ENCODE assay signal across 8 cellular contexts in genomic region chr4:82372874-82373815, GRCh38. TPM values are rescaled to one million over a fixed set of nuclear protein-coding genes. Genes with fewer than 3 reads are reported as not detected.
A peak's percentile ranks its signal among the peaks of the same experiment; 100 is the strongest.
DNase-seq lines count a peak whose midpoint lies in the region; ATAC-seq and TF ChIP-seq lines count a peak whose summit lies in the region.

No MANE protein-coding gene starts in this region.

- peaks cover 0 to 5% of the 10 kb centered on the region in 2 donors for H3K36me3 ChIP-seq in ascending aorta

- H3K9me3 ChIP-seq in ascending aorta = no peaks in the 10 kb centered on the region

- in situ Hi-C loops in GM13976 (cut with MboI; ENCODE audit: low sequenced_read_pairs, unreplicated experiment) = no loop called here

- ATAC-seq in HG02798 (IDR thresholded peaks at IDR 0.05; ENCODE audit: poor library complexity, unreplicated experiment) (peak; percentile 24), sciatic nerve (peak; percentile 30)

- H3K27me3 ChIP-seq in ascending aorta = no peaks in the 10 kb centered on the region

- no peak for TF ChIP-seq CTCF in GM13976 (IDR thresholded peaks at IDR 0.05; ENCODE audit: borderline replicate concordance, control extremely low read depth, extremely low read depth, insufficient read depth, missing control alignments)
- TF ChIP-seq CTCF in ascending aorta (IDR thresholded peaks at IDR 0.05) = no peak

- peak; percentile 65 for DNase-seq in GM13976 (ENCODE audit: low spot score)
- DNase-seq in NCI-H1417 (lab: John Stamatoyannopoulos, UW) = peak; percentile 70 to 87 (median 72)
- DNase-seq in T-helper 2 cell = peak; percentile 43 to 85 (median 63)
- DNase-seq in ascending aorta (ENCODE audit: low spot score in 2 of 2) = peak in 1 of 2 donors; percentile 83
- peak in 45 of 51 donors; percentile 4 to 75 (median 36) for DNase-seq in hypothalamus (lab: John Stamatoyannopoulos, UW)
- peak; percentile 81 for DNase-seq in sciatic nerve (ENCODE audit: low spot score)
- no peak for DNase-seq in T1000 (lab: John Stamatoyannopoulos, UW)

- peaks cover 8 to 26% of the 10 kb centered on the region in 2 donors for H3K4me1 ChIP-seq in ascending aorta

- intact Hi-C loops in ascending aorta (cut with DNase I) = loop anchor here (1.0 to 10.0 kb wide), 4 partner anchors 88 to 1112 kb away; partner anchors contain the start of genes ABRAXAS1, HELQ, MRPS18C and RASGEF1B
- intact Hi-C loops in sciatic nerve (cut with DNase I) = loop anchor here (10.0 kb wide), 1 partner anchor 52 kb away; no protein-coding TSS in a partner anchor

- peak overlapping the region; percentile 89 to 99 for H3K4me3 ChIP-seq in ascending aorta

- peak overlapping the region; percentile 99 for H3K27ac ChIP-seq in ascending aorta

RNA-seq across cellular contexts. Expression of gene HNRNPD, which starts 0.6 kb away (rescaled TPM):
- total RNA-seq in ascending aorta (102 TPM), sciatic nerve (160 TPM)

RNA-seq across cellular contexts. Expression of gene HNRNPDL, which starts 57.1 kb away (rescaled TPM):
- total RNA-seq in ascending aorta (73.9 TPM), sciatic nerve (238 TPM)

RNA-seq across cellular contexts. Expression of gene ENOPH1, which starts 57.2 kb away (rescaled TPM):
- total RNA-seq in ascending aorta = 5.4 TPM
- 30.0 TPM for total RNA-seq in sciatic nerve
